8 cellular contexts compared by ENCODE assay signal in the genomic region with DNA sequence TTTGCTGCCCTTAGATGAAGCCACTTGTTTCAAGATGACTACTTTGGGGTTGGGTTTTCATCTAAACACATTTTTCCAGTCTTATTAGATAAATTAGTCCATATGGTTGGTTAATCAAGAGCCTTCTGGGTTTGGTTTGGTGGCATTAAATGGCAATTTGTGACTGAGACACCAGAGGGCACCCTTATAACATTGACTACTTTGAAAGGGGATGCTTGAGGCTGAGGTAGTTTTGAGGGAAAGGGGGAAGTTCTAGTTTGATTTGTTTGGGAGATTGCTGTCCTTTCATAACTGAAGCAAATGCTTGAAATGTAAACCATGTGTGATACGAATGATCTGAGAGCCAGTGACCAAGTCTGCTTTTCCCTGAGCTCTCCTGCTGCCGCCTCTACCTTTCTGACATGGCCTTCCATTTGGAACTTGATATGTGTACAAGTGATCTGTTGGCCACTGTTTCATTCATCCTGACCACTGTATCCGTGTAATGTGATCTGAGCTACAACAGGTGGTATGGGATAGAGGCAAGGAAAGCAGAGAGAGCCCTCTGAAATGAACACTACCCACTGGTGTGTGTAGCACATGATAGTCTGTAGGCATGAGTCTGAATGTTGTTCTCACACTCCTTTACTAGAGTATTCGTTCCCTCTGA. TPM values are rescaled to one million over a fixed set of nuclear protein-coding genes. Genes with fewer than 3 reads are reported as not detected.
A peak's percentile ranks its signal among the peaks of the same experiment; 100 is the strongest.
DNase-seq lines count a peak whose midpoint lies in the region; ATAC-seq and TF ChIP-seq lines count a peak whose summit lies in the region.

No MANE protein-coding gene starts in this region.

- ATAC-seq in aorta (ENCODE audit: low FRiP score) (peak; percentile 74), GM18907 (IDR thresholded peaks at IDR 0.05; ENCODE audit: unreplicated experiment) (no peak)

- peaks cover 13% of the 10 kb centered on the region; the same call in 1 of the 2 replicates for H3K79me2 ChIP-seq in Loucy (ENCODE audit: insufficient read depth, low read length)

- intact Hi-C loops in aorta (cut with DNase I) = loop anchor here (1.0 to 10.0 kb wide), 3 partner anchors 51 to 112 kb away; partner anchors contain the start of gene TOP2A (in 1 of the 2)

- peaks cover 36% of the 10 kb centered on the region for H3K4me1 ChIP-seq in Loucy (ENCODE audit: insufficient read depth, low read length, poor library complexity, severe bottlenecking)
- H3K4me1 ChIP-seq in aorta (ENCODE audit: control insufficient read depth in 1 of 2, insufficient read depth in 2 of 2, low read length in 2 of 2) = no peaks in the 10 kb centered on the region

- peak; percentile 92 for TF ChIP-seq CTCF in Loucy (conservative IDR thresholded peaks at IDR 0.05; ENCODE audit: low read length)

- H3F3A ChIP-seq in Loucy (ENCODE audit: low read depth) = peaks cover 8% of the 10 kb centered on the region

- H3K27ac ChIP-seq in aorta (ENCODE audit: low read depth in 1 of 2, low read length in 2 of 2) = no peak overlapping the region

- DNase-seq in SIG-M5 treated with dmso at 0.1 percent for 504 hours (lab: John Stamatoyannopoulos, UW; ENCODE audit: unreplicated experiment) (peak; percentile 79), SIG-M5 (lab: John Stamatoyannopoulos, UW) (no peak), SK-N-DZ (ENCODE audit: low spot score) (peak; percentile 85), ecto neural progenitor cell (ENCODE audit: low spot score) (peak; percentile 59), medulla oblongata (ENCODE audit: extremely low spot score) (peak; percentile 86), aorta (no peak)

- no peak overlapping the region for H3K9ac ChIP-seq in Loucy (ENCODE audit: low read depth, low read length, poor library complexity, severe bottlenecking)

- no peaks in the 10 kb centered on the region for H3K27me3 ChIP-seq in Loucy (ENCODE audit: insufficient read depth, low read length, poor library complexity, severe bottlenecking)
- no peaks in the 10 kb centered on the region for H3K27me3 ChIP-seq in aorta (ENCODE audit: control insufficient read depth in 1 of 2, insufficient read depth in 2 of 2, low read length in 1 of 2)

- peak overlapping the region; percentile 0 for H3K4me2 ChIP-seq in Loucy (ENCODE audit: low read depth, low read length, poor library complexity, severe bottlenecking)

- H3K9me3 ChIP-seq in Loucy (ENCODE audit: insufficient read depth, low read depth, low read length) (no peaks in the 10 kb centered on the region), aorta (ENCODE audit: control insufficient read depth, low read length) (no peaks in the 10 kb centered on the region)

- H2AFZ ChIP-seq in Loucy (ENCODE audit: low read length) = no peak overlapping the region

- no peaks in the 10 kb centered on the region for H4K20me1 ChIP-seq in Loucy (ENCODE audit: insufficient read depth, low read length, poor library complexity, severe bottlenecking)

- no peaks in the 10 kb centered on the region for H3K9me2 ChIP-seq in Loucy (replicated peaks; ENCODE audit: low read depth, low read length)

- H3K4me3 ChIP-seq in Loucy (ENCODE audit: low read length, poor library complexity, severe bottlenecking) (no peak overlapping the region), aorta (ENCODE audit: low read length in 2 of 2) (no peak overlapping the region)

- H3K36me3 ChIP-seq in Loucy (ENCODE audit: insufficient read depth, low read length) (peaks cover 42% of the 10 kb centered on the region; the same call in 1 of the 2 replicates), aorta (ENCODE audit: control insufficient read depth in 1 of 2, insufficient read depth in 2 of 2, low read length in 1 of 2) (no peaks in the 10 kb centered on the region)

- WGBS in aorta, 2 donors = 39 to 40% methylated on average over 4 of the region's 4 CpGs

RNA-seq across cellular contexts. Expression of gene RARA, which starts 5.8 kb away (rescaled TPM):
- 42.3 and 43.5 TPM in 2 replicates for polyA plus RNA-seq in SK-N-DZ (2014; cell fraction: cytosol; rRNA removed)
- 27.0 and 42.6 TPM in 2 replicates for polyA plus RNA-seq in SK-N-DZ (2014; cell fraction: nucleus; rRNA removed)
- 10 to 100 TPM; 52.7 to 88.3 TPM for total RNA-seq in aorta
- 10 to 100 TPM; 10.6 to 25.6 TPM for polyA plus RNA-seq in aorta

RNA-seq across cellular contexts. Expression of gene CDC6, which starts 15.5 kb away (rescaled TPM):
- 87.3 and 102 TPM in 2 replicates for polyA plus RNA-seq in SK-N-DZ (2014; cell fraction: cytosol; rRNA removed)
- 47.1 and 49.5 TPM in 2 replicates for polyA plus RNA-seq in SK-N-DZ (2014; cell fraction: nucleus; rRNA removed)
- total RNA-seq in aorta = 1 to 10 TPM; 1.7 to 2.5 TPM
- polyA plus RNA-seq in aorta = 1 to 10 TPM in 1 of 2 donors, under 1 TPM in 1; 0.38 to 1.6 TPM

Comparison
In these comparisons a context has a peak if more than half of its experiments do, and no peak if none do; other contexts are left out.
1. DNase-seq: peak in SIG-M5 treated with dmso at 0.1 percent for 504 hours (single experiment), SK-N-DZ (single experiment), ecto neural progenitor cell (single experiment) and medulla oblongata (single experiment); none in SIG-M5 (single experiment) and aorta (0 of 2).